ENCODE assay signal across 8 cellular contexts in the genomic region with DNA sequence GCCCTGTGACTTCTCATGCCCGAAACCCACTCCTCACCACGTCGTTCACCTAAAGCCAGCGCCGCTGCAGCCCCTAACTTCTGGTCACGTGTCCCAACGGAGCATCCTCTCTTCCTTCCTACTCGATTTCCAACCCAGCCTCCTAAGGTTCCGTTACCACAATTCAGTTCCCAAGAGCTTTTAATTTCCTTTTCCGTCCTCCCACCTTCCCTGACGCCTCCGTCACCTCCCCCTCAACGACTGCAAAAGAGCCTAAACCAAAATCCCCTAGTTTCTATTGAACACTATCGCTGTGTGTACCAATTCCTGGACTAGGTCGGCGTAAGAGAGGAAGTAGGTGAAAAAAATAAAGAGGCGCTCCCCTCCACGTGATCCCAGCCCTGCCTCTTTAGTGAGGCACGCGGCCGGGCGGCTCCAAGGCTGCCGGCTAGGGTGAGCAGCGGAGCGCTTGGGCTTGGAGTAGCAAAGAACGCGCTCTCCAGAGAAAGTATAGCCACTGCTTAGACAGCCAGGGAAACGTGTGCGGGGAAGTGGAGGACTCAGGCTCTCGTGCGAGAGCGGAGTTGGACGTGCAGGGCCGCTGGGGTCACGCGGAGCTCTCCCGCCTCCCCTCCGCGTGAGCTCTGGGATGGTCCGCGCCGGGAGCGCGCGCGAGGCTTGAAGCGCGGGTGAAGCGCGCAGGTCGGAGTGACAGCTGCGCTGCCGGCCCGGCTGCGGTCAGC. TPM values are rescaled to one million over a fixed set of nuclear protein-coding genes. Genes with fewer than 3 reads are reported as not detected.
DNase-seq lines count a peak whose midpoint lies in the region; ATAC-seq and TF ChIP-seq lines count a peak whose summit lies in the region.

Gene CENPP (plus strand): TSS at position 685 of the 722 bp plus-strand sequence.
Gene NOL8 (minus strand): TSS at position 82 of the 722 bp plus-strand sequence. CDS start 1,189 bp downstream, outside the sequence.

- H3K36me3 Mint-ChIP-seq in activated naive CD8-positive, alpha-beta T cell: peaks cover 15% of the 10 kb centered on the region
- no peaks in the 10 kb centered on the region for H3K36me3 Mint-ChIP-seq in glutamatergic neuron (ENCODE audit: unreplicated experiment)

- H3K4me3 Mint-ChIP-seq in activated naive CD8-positive, alpha-beta T cell: peak within 1 kb of the TSS; percentile 98
- H3K4me3 Mint-ChIP-seq in glutamatergic neuron (ENCODE audit: unreplicated experiment): peak within 1 kb of the TSS; percentile 100

- H3K9me3 ChIP-seq in osteoblast (ENCODE audit: low read depth, low read length) (no peaks in the 10 kb centered on the region), thoracic aorta (no peaks in the 10 kb centered on the region)

- H3K27ac ChIP-seq in osteoblast (ENCODE audit: low read depth, low read length) (peak within 1 kb of the TSS; percentile 100), thoracic aorta (peak within 1 kb of the TSS; percentile 95 to 97)

- no peaks in the 10 kb centered on the region for H3K9me3 Mint-ChIP-seq in activated naive CD8-positive, alpha-beta T cell (ENCODE audit: low read depth)
- H3K9me3 Mint-ChIP-seq in glutamatergic neuron (ENCODE audit: unreplicated experiment): peaks cover 9% of the 10 kb centered on the region

- H3K27me3 ChIP-seq in osteoblast (ENCODE audit: insufficient read depth, low read length) (no peaks in the 10 kb centered on the region), thoracic aorta (replicated peaks; ENCODE audit: insufficient read depth) (no peaks in the 10 kb centered on the region)

- H2AFZ ChIP-seq in osteoblast (ENCODE audit: low read length): peak within 1 kb of the TSS; percentile 95

- TF ChIP-seq CTCF in glutamatergic neuron (IDR thresholded peaks at IDR 0.05; ENCODE audit: partially characterized antibody, unreplicated experiment) (no peak), osteoblast (IDR thresholded peaks at IDR 0.05; ENCODE audit: extremely low read depth, low read depth, low read length) (no peak), thoracic aorta (IDR thresholded peaks at IDR 0.05) (no peak)

- peaks cover 14% of the 10 kb centered on the region for H3K4me1 ChIP-seq in osteoblast (ENCODE audit: insufficient read depth, low read length)
- H3K4me1 ChIP-seq in thoracic aorta (ENCODE audit: control insufficient read depth in 1 of 2, low read depth in 2 of 2): peaks cover 15 to 29% of the 10 kb centered on the region in 2 donors

- ATAC-seq in HG02623 (IDR thresholded peaks at IDR 0.05; ENCODE audit: unreplicated experiment): peak; percentile 92
- peak; percentile 92 for ATAC-seq in thoracic aorta (ENCODE audit: insufficient number of reproducible peaks, low FRiP score, low read depth)

- no peaks in the 10 kb centered on the region for H3K27me3 Mint-ChIP-seq in activated naive CD8-positive, alpha-beta T cell
- H3K27me3 Mint-ChIP-seq in glutamatergic neuron (ENCODE audit: unreplicated experiment): peaks cover 7% of the 10 kb centered on the region

- peak; percentile 96 for DNase-seq in NCI-H1092 treated with DMSO at 0.1 percent for 48 hours (lab: John Stamatoyannopoulos, UW)
- DNase-seq in SKM-1 treated with dmso at 0.1 percent for 144 hours (lab: John Stamatoyannopoulos, UW; ENCODE audit: unreplicated experiment): peak; percentile 64
- DNase-seq in glutamatergic neuron: peak; percentile 79
- peak; percentile 85 for DNase-seq in osteoblast (ENCODE audit: insufficient read length, low spot score, missing footprints)
- DNase-seq in thoracic aorta (ENCODE audit: low spot score): peak; percentile 29

- peak within 1 kb of the TSS; percentile 98 for H3K4me2 ChIP-seq in osteoblast (ENCODE audit: insufficient read depth, low read length)

- peaks cover 25% of the 10 kb centered on the region for H3K36me3 ChIP-seq in osteoblast (ENCODE audit: insufficient read depth, low read length)
- H3K36me3 ChIP-seq in thoracic aorta: peaks cover 5% of the 10 kb centered on the region

- peaks cover 38% of the 10 kb centered on the region for H3K4me1 Mint-ChIP-seq in activated naive CD8-positive, alpha-beta T cell (ENCODE audit: low read depth)
- peaks cover 5% of the 10 kb centered on the region for H3K4me1 Mint-ChIP-seq in glutamatergic neuron (ENCODE audit: low read depth, unreplicated experiment)

- H4K20me1 ChIP-seq in osteoblast (ENCODE audit: insufficient read depth, low read length): no peaks in the 10 kb centered on the region

- H3K27ac Mint-ChIP-seq in activated naive CD8-positive, alpha-beta T cell: peak within 1 kb of the TSS; percentile 98
- H3K27ac Mint-ChIP-seq in glutamatergic neuron (ENCODE audit: unreplicated experiment): peak within 1 kb of the TSS; percentile 99

- peak within 1 kb of the TSS; percentile 95 for H3K4me3 ChIP-seq in osteoblast (ENCODE audit: insufficient read depth, low read length)
- H3K4me3 ChIP-seq in thoracic aorta: peak within 1 kb of the TSS; percentile 89

- peak; percentile 71 for TF ChIP-seq POLR2A in GM10847 (IDR thresholded peaks at IDR 0.05; ENCODE audit: extremely low read depth, insufficient read length)

- peaks cover 20% of the 10 kb centered on the region for H3K79me2 ChIP-seq in osteoblast (ENCODE audit: insufficient read depth, low read length)

RNA-seq across cellular contexts. Expression of gene CENPP, which starts in this region (rescaled TPM):
- total RNA-seq in glutamatergic neuron (ENCODE audit: unreplicated experiment) (5.7 TPM), osteoblast (4.7 and 5.4 TPM in 2 replicates), thoracic aorta (10 to 100 TPM in 1 of 2 donors, 1 to 10 TPM in 1; 3.8 to 13.6 TPM)

RNA-seq across cellular contexts. Expression of gene NOL8, which starts in this region (rescaled TPM):
- total RNA-seq in glutamatergic neuron (ENCODE audit: unreplicated experiment) (34.9 TPM), osteoblast (28.2 and 32.4 TPM in 2 replicates), thoracic aorta (10 to 100 TPM; 33.6 to 49.1 TPM)

Comparison
In these comparisons a context has a peak if more than half of its experiments do, and no peak if none do; other contexts are left out.
1. Peak in every context shown above with its lines: DNase-seq, ATAC-seq, H3K4me3 ChIP-seq and H3K27ac ChIP-seq.
2. DNase-seq: peak in every context shown above with its lines; median percentile 96 in NCI-H1092 treated with DMSO at 0.1 percent for 48 hours; 85 in osteoblast; 79 in glutamatergic neuron; 64 in SKM-1 treated with dmso at 0.1 percent for 144 hours; 29 in thoracic aorta.